8 cellular contexts compared by ENCODE assay signal in genomic region chr12:115916910-115917668, GRCh38.
DNase-seq lines count a peak whose midpoint lies in the region; ATAC-seq and TF ChIP-seq lines count a peak whose summit lies in the region.

No MANE protein-coding gene starts in this region.

- H3K9me3 Mint-ChIP-seq in natural killer cell = no peaks in the 10 kb centered on the region

- WGBS in esophagus squamous epithelium, 2 donors = 6 to 17% methylated on average over 10 to 13 of the region's 57 CpGs

- no peaks in the 10 kb centered on the region for H3K4me1 Mint-ChIP-seq in natural killer cell

- H3K4me3 ChIP-seq in esophagus squamous epithelium = peak overlapping the region; percentile 31 to 55 (median 38)

- H3K36me3 Mint-ChIP-seq in natural killer cell = no peaks in the 10 kb centered on the region

- DNase-seq in ELF-1 (ENCODE audit: low read depth, low spot score) = peak; percentile 93
- DNase-seq in NCI-H345 treated with DMSO at 0.1 percent for 48 hours (lab: John Stamatoyannopoulos, UW; ENCODE audit: unreplicated experiment) = peak; percentile 82
- peak; percentile 60 for DNase-seq in activated T-cell treated with anti-CD3 and anti-CD28 coated beads for 24 hours (ENCODE audit: low read depth)
- no peak for DNase-seq in esophagus squamous epithelium (lab: John Stamatoyannopoulos, UW)
- DNase-seq in natural killer cell = peak; percentile 65
- DNase-seq in stimulated activated naive CD4-positive, alpha-beta T cell (lab: John Stamatoyannopoulos, UW) = peak; percentile 37 to 80 (median 60)

- H3K27me3 Mint-ChIP-seq in natural killer cell (ENCODE audit: low read depth in 2 of 2) = peaks cover 29 to 41% of the 10 kb centered on the region in 2 donors

- H3K27ac ChIP-seq in esophagus squamous epithelium = no peak overlapping the region

- H3K27ac Mint-ChIP-seq in natural killer cell = no peak overlapping the region

- H3K4me3 Mint-ChIP-seq in natural killer cell = no peak overlapping the region

- TF ChIP-seq POLR2A in esophagus squamous epithelium (IDR thresholded peaks at IDR 0.05) = no peak

- no peaks in the 10 kb centered on the region for H3K36me3 ChIP-seq in esophagus squamous epithelium

- intact Hi-C loops in esophagus squamous epithelium (cut with DNase I) (loop anchor here (5.0 kb wide), 2 partner anchors 50 to 1255 kb away; no protein-coding TSS in a partner anchor), natural killer cell (cut with micrococcal nuclease) (loop anchor here (2.0 to 5.0 kb wide), 2 partner anchors 1254 to 1935 kb away; no protein-coding TSS in a partner anchor)

- H3K4me1 ChIP-seq in esophagus squamous epithelium = peaks cover 0 to 7% (median 0%) of the 10 kb centered on the region in 3 donors

- peak; percentile 80 for ATAC-seq in HG02678 (IDR thresholded peaks at IDR 0.05; ENCODE audit: unreplicated experiment)
- ATAC-seq in natural killer cell = peak; percentile 71 to 94 (median 84)
- no peak for ATAC-seq in GM19397 (IDR thresholded peaks at IDR 0.05; ENCODE audit: unreplicated experiment)

- peaks cover 0 to 48% (median 0%) of the 10 kb centered on the region in 4 donors for H3K27me3 ChIP-seq in esophagus squamous epithelium

- no peaks in the 10 kb centered on the region for H3K9me3 ChIP-seq in esophagus squamous epithelium

- TF ChIP-seq CTCF in esophagus squamous epithelium (IDR thresholded peaks at IDR 0.05) (peak; percentile 88 to 98 (median 96)), natural killer cell (IDR thresholded peaks at IDR 0.05) (peak; percentile 93)
